ENCODE assay signal across 14 cellular contexts in genomic region chr4:115274545-115274944, GRCh38.
DNase-seq lines count a peak whose midpoint lies in the region; ATAC-seq lines count a peak whose summit lies in the region.
"Had no signal": no experiment of that assay in that cellular context is flagged by ENCODE, and none has a peak within 500 bp of the region (broad histone marks: within the 10 kb centered on the region; RNA-seq: fewer than 3 reads in every experiment).

No MANE protein-coding gene starts in this region.

- H3K27me3 ChIP-seq in CD4-positive, alpha-beta memory T cell (ENCODE audit: insufficient read depth, low read length) = no peaks in the 10 kb centered on the region

- H3K4me1 Mint-ChIP-seq in CD4-positive, alpha-beta memory T cell = peaks cover 9 to 29% (median 15%) of the 10 kb centered on the region in 4 donors
- H3K4me1 Mint-ChIP-seq: nephron had no signal

- no peaks in the 10 kb centered on the region for H3K36me3 ChIP-seq in CD4-positive, alpha-beta memory T cell (ENCODE audit: insufficient read depth, low read length)

- H3K4me3 ChIP-seq in CD4-positive, alpha-beta memory T cell (ENCODE audit: low read length in 2 of 2) = no peak overlapping the region
- H3K4me3 ChIP-seq: K562 had no signal

- peak in 4 of 5 donors; percentile 2 to 26 (median 15) for DNase-seq in CD4-positive, alpha-beta memory T cell
- DNase-seq in NOMO-1 treated with DMSO at 0.1 percent for 48 hours (lab: John Stamatoyannopoulos, UW; ENCODE audit: unreplicated experiment) (peak; percentile 93), DMS79 treated with DMSO at 0.1 percent for 48 hours (lab: John Stamatoyannopoulos, UW) (no peak), NCI-H345 (lab: John Stamatoyannopoulos, UW) (no peak), DMS 273 (lab: John Stamatoyannopoulos, UW; ENCODE audit: unreplicated experiment) (no peak), NCI-H2227 (lab: John Stamatoyannopoulos, UW; ENCODE audit: unreplicated experiment) (no peak)
- DNase-seq: hypothalamus; SHP77 treated with DMSO at 0.1 percent for 48 hours; stimulated activated CD4-positive, alpha-beta T cell treated with anti-CD3 and anti-CD28 coated beads, Interleukin-2, amount 100 ng/mL, for 24 hours had no signal

- intact Hi-C loops in CD4-positive, alpha-beta memory T cell (cut with micrococcal nuclease) = no loop called here

- no peak overlapping the region for H3K27ac ChIP-seq in CD4-positive, alpha-beta memory T cell (ENCODE audit: low read depth, low read length)

- peaks cover 5% of the 10 kb centered on the region for H3K4me1 ChIP-seq in CD4-positive, alpha-beta memory T cell (ENCODE audit: insufficient read depth, low read length)

- H3K9me3 Mint-ChIP-seq in CD4-positive, alpha-beta memory T cell = peaks cover 0 to 9% (median 1%) of the 10 kb centered on the region in 8 donors
- H3K9me3 Mint-ChIP-seq: dendritic cell treated with granulocyte-macrophage colony-stimulating factor and Interleukin-4, amounts not matched to agents 40 ng/mL and 50 ng/mL, for 4 days; nephron had no signal

- H3K27ac Mint-ChIP-seq in CD4-positive, alpha-beta memory T cell = peak overlapping the region in 4 of 7 donors; percentile 18 to 84 (median 44)
- H3K27ac Mint-ChIP-seq: dendritic cell treated with granulocyte-macrophage colony-stimulating factor and Interleukin-4, amounts not matched to agents 40 ng/mL and 50 ng/mL, for 4 days; nephron had no signal

- H3K36me3 Mint-ChIP-seq in CD4-positive, alpha-beta memory T cell = no peaks in the 10 kb centered on the region

- peak overlapping the region in 5 of 8 donors; percentile 61 to 89 (median 70) for H3K4me3 Mint-ChIP-seq in CD4-positive, alpha-beta memory T cell
- H3K4me3 Mint-ChIP-seq: dendritic cell treated with granulocyte-macrophage colony-stimulating factor and Interleukin-4, amounts not matched to agents 40 ng/mL and 50 ng/mL, for 4 days; nephron had no signal

- CTCF ChIA-PET in CD4-positive, alpha-beta memory T cell (lab: Charles Lee; ENCODE audit: partially characterized antibody) = no interaction called here

- ATAC-seq in GM19455 (IDR thresholded peaks at IDR 0.05; ENCODE audit: unreplicated experiment) = peak; percentile 68
- peak; percentile 72 for ATAC-seq in HG03097 (IDR thresholded peaks at IDR 0.05; ENCODE audit: low FRiP score, unreplicated experiment)
- ATAC-seq: K562 had no signal

- H3K27me3 Mint-ChIP-seq in CD4-positive, alpha-beta memory T cell = no peaks in the 10 kb centered on the region

- POLR2A ChIA-PET in CD4-positive, alpha-beta memory T cell (lab: Charles Lee; ENCODE audit: partially characterized antibody) = no interaction called here

- no peaks in the 10 kb centered on the region for H3K9me3 ChIP-seq in CD4-positive, alpha-beta memory T cell (ENCODE audit: control insufficient read depth in 1 of 2, low read length in 2 of 2)

Comparison
In these comparisons a context has a peak if more than half of its experiments do, and no peak if none do; other contexts are left out.
1. DNase-seq: peak in CD4-positive, alpha-beta memory T cell (4 of 5) and NOMO-1 treated with DMSO at 0.1 percent for 48 hours (single experiment); none in DMS79 treated with DMSO at 0.1 percent for 48 hours (single experiment), NCI-H345 (single experiment), DMS 273 (single experiment) and NCI-H2227 (single experiment).